In genomic region chr1:228646717-228647522, GRCh38 we compare ENCODE assay signal across 8 cellular contexts.
DNase-seq lines count a peak whose midpoint lies in the region; ATAC-seq and TF ChIP-seq lines count a peak whose summit lies in the region.

No MANE protein-coding gene starts in this region.

- peaks cover 52% of the 10 kb centered on the region for H3K27me3 Mint-ChIP-seq in T-helper 17 cell
- H3K27me3 Mint-ChIP-seq in dendritic cell treated with granulocyte-macrophage colony-stimulating factor and Interleukin-4, amounts not matched to agents 40 ng/mL and 50 ng/mL, for 4 days, result peaks cover 55% of the 10 kb centered on the region

- peak overlapping the region; percentile 63 for H2AFZ ChIP-seq in Loucy (ENCODE audit: low read length)

- peaks cover 18% of the 10 kb centered on the region for H3K4me1 Mint-ChIP-seq in T-helper 17 cell
- peaks cover 26% of the 10 kb centered on the region for H3K4me1 Mint-ChIP-seq in dendritic cell treated with granulocyte-macrophage colony-stimulating factor and Interleukin-4, amounts not matched to agents 40 ng/mL and 50 ng/mL, for 4 days (ENCODE audit: low read depth)

- ATAC-seq in T-helper 17 cell (peak; percentile 81), lower lobe of right lung (peak; percentile 79 to 81), HG02763 (IDR thresholded peaks at IDR 0.05; ENCODE audit: unreplicated experiment) (no peak)

- no peaks in the 10 kb centered on the region for H4K20me1 ChIP-seq in Loucy (ENCODE audit: insufficient read depth, low read length, poor library complexity, severe bottlenecking)

- no peaks in the 10 kb centered on the region for H3K9me3 Mint-ChIP-seq in dendritic cell treated with granulocyte-macrophage colony-stimulating factor and Interleukin-4, amounts not matched to agents 40 ng/mL and 50 ng/mL, for 4 days

- H3K9ac ChIP-seq in Loucy (ENCODE audit: low read depth, low read length, poor library complexity, severe bottlenecking), result peak overlapping the region; percentile 72
- peak overlapping the region in 3 of 5 donors; percentile 55 to 61 (median 59) for H3K9ac ChIP-seq in subcutaneous abdominal adipose tissue (ENCODE audit: low read length in 5 of 5)

- H3K9me3 ChIP-seq in Loucy (ENCODE audit: insufficient read depth, low read depth, low read length) (no peaks in the 10 kb centered on the region), T-helper 17 cell (ENCODE audit: control insufficient read depth, low read length, poor library complexity, severe bottlenecking) (no peaks in the 10 kb centered on the region), lower lobe of right lung (no peaks in the 10 kb centered on the region), subcutaneous abdominal adipose tissue (ENCODE audit: control insufficient read depth in 5 of 5, low read length in 5 of 5) (no peaks in the 10 kb centered on the region)

- H3K36me3 Mint-ChIP-seq in T-helper 17 cell (ENCODE audit: low read depth), result peaks cover 2% of the 10 kb centered on the region
- no peaks in the 10 kb centered on the region for H3K36me3 Mint-ChIP-seq in dendritic cell treated with granulocyte-macrophage colony-stimulating factor and Interleukin-4, amounts not matched to agents 40 ng/mL and 50 ng/mL, for 4 days (ENCODE audit: low read depth)

- H3K9me2 ChIP-seq in Loucy (replicated peaks; ENCODE audit: low read depth, low read length), result no peaks in the 10 kb centered on the region

- H3K79me2 ChIP-seq in Loucy (ENCODE audit: insufficient read depth, low read length), result no peaks in the 10 kb centered on the region

- no peaks in the 10 kb centered on the region for H3F3A ChIP-seq in Loucy (ENCODE audit: low read depth)

- TF ChIP-seq CTCF in Loucy (conservative IDR thresholded peaks at IDR 0.05; ENCODE audit: low read length), result no peak
- TF ChIP-seq CTCF in lower lobe of right lung (IDR thresholded peaks at IDR 0.05), result no peak

- H3K27me3 ChIP-seq in Loucy (ENCODE audit: insufficient read depth, low read length, poor library complexity, severe bottlenecking) (no peaks in the 10 kb centered on the region), lower lobe of right lung (ENCODE audit: low read depth) (peaks cover 50% of the 10 kb centered on the region), subcutaneous abdominal adipose tissue (ENCODE audit: control insufficient read depth in 5 of 5, insufficient read depth in 4 of 5, low read length in 5 of 5) (peaks cover 5 to 46% (median 25%) of the 10 kb centered on the region in 5 donors)

- H3K27ac ChIP-seq in lower lobe of right lung (no peak overlapping the region), subcutaneous abdominal adipose tissue (ENCODE audit: low read depth, low read length) (no peak overlapping the region)

- H3K4me1 ChIP-seq in Loucy (ENCODE audit: insufficient read depth, low read length, poor library complexity, severe bottlenecking) (peaks cover 11% of the 10 kb centered on the region), lower lobe of right lung (peaks cover 17% of the 10 kb centered on the region), subcutaneous abdominal adipose tissue (ENCODE audit: control insufficient read depth in 5 of 5, insufficient read depth in 5 of 5, low read length in 5 of 5) (peaks cover 2 to 24% (median 20%) of the 10 kb centered on the region in 5 donors)

- peak overlapping the region; percentile 81 for H3K4me2 ChIP-seq in Loucy (ENCODE audit: low read depth, low read length, poor library complexity, severe bottlenecking)

- no peaks in the 10 kb centered on the region for H3K36me3 ChIP-seq in Loucy (ENCODE audit: insufficient read depth, low read length)
- no peaks in the 10 kb centered on the region for H3K36me3 ChIP-seq in lower lobe of right lung
- no peaks in the 10 kb centered on the region for H3K36me3 ChIP-seq in subcutaneous abdominal adipose tissue (ENCODE audit: control insufficient read depth in 5 of 5, insufficient read depth in 5 of 5, low read length in 5 of 5)

- H3K27ac Mint-ChIP-seq in T-helper 17 cell, result peak overlapping the region; percentile 83
- H3K27ac Mint-ChIP-seq in dendritic cell treated with granulocyte-macrophage colony-stimulating factor and Interleukin-4, amounts not matched to agents 40 ng/mL and 50 ng/mL, for 4 days, result peak overlapping the region; percentile 3

- intact Hi-C loops in dendritic cell treated with granulocyte-macrophage colony-stimulating factor and Interleukin-4, amounts not matched to agents 40 ng/mL and 50 ng/mL, for 4 days (cut with micrococcal nuclease), result no loop called here
- intact Hi-C loops in lower lobe of right lung (cut with DNase I), result no loop called here

- DNase-seq in NCI-H510A treated with DMSO at 0.1 percent for 48 hours (lab: John Stamatoyannopoulos, UW) (peak; percentile 50), NCI-H510A (lab: John Stamatoyannopoulos, UW) (no peak), T-helper 17 cell (peak in 1 of 3 donors; percentile 16), lower lobe of right lung (peak; percentile 50)

- H3K4me3 ChIP-seq in Loucy (ENCODE audit: low read length, poor library complexity, severe bottlenecking) (peak overlapping the region; percentile 74), lower lobe of right lung (peak overlapping the region; percentile 56), subcutaneous abdominal adipose tissue (ENCODE audit: low read depth in 1 of 5, low read length in 5 of 5) (peak overlapping the region; percentile 62 to 88 (median 77))

- H3K4me3 Mint-ChIP-seq in T-helper 17 cell, result peak overlapping the region; percentile 93
- peak overlapping the region; percentile 72 for H3K4me3 Mint-ChIP-seq in dendritic cell treated with granulocyte-macrophage colony-stimulating factor and Interleukin-4, amounts not matched to agents 40 ng/mL and 50 ng/mL, for 4 days
